In genomic region chr7:41641006-41641714, GRCh38 we compare ENCODE assay signal across 34 cellular contexts.
A peak's percentile ranks its signal among the peaks of the same experiment; 100 is the strongest.
DNase-seq lines count a peak whose midpoint lies in the region; ATAC-seq and TF ChIP-seq lines count a peak whose summit lies in the region.
"Had no signal": no experiment of that assay in that cellular context is flagged by ENCODE, and none has a peak within 500 bp of the region (broad histone marks: within the 10 kb centered on the region; RNA-seq: fewer than 3 reads in every experiment).

No MANE protein-coding gene starts in this region.

- peaks cover 10% of the 10 kb centered on the region for H3K4me1 Mint-ChIP-seq in chondrocyte (ENCODE audit: low read depth)
- H3K4me1 Mint-ChIP-seq in nephron: peaks cover 12% of the 10 kb centered on the region
- H3K4me1 Mint-ChIP-seq: activated naive CD8-positive, alpha-beta T cell treated with anti-CD3 and anti-CD28 coated beads for 36 hours; CD14-positive monocyte; endodermal cell; natural killer cell; stimulated activated naive B cell treated with anti-CD40 and anti-IgM and Interleukin-4, amounts not matched to agents 10 μg/mL and 1 μg/mL and 100 μg/mL, for 72 hours had no signal

- ATAC-seq in SK-N-SH treated with all-trans-retinoic acid at 6 μM for 48 hours: no peak
- ATAC-seq in HG03139 (IDR thresholded peaks at IDR 0.05; ENCODE audit: unreplicated experiment): no peak
- ATAC-seq: foreskin keratinocyte; HepG2; natural killer cell; stimulated activated naive B cell treated with anti-CD40 and anti-IgM and Interleukin-4, amounts not matched to agents 10 μg/mL and 1 μg/mL and 100 μg/mL, for 72 hours had no signal

- POLR2A ChIA-PET in SK-N-SH (lab: Yijun Ruan, JAX): no interaction called here

- no peak for TF ChIP-seq EP300 in SK-N-SH (IDR thresholded peaks at IDR 0.05; ENCODE audit: borderline replicate concordance in 1 of 2, low read depth in 1 of 2, low read length in 1 of 2)

- 79% methylated on average over 8 of the region's 8 CpGs for WGBS in SK-N-SH (ENCODE audit: low lambda C conversion rate)

- CTCF ChIA-PET in SK-N-SH (lab: Yijun Ruan, JAX): interaction anchor here (1.4 kb wide), 1 partner anchor 14 kb away, joined by 3 read pairs; no protein-coding TSS in a partner anchor

- H2AFZ ChIP-seq in SK-N-SH (ENCODE audit: low read depth): peak overlapping the region; percentile 0; the same call in 1 of the 2 replicates

- no peaks in the 10 kb centered on the region for H3K79me2 ChIP-seq in SK-N-SH (ENCODE audit: insufficient read depth)

- H3K4me2 ChIP-seq in SK-N-SH: no peak overlapping the region

- H3K9me2 ChIP-seq in SK-N-SH: no peaks in the 10 kb centered on the region; the same call in 1 of the 2 replicates

- no peaks in the 10 kb centered on the region for H3K36me3 ChIP-seq in SK-N-SH (replicated peaks in 1 of 2; ENCODE audit: control insufficient read depth in 1 of 2, insufficient read depth in 2 of 2, low read length in 1 of 2)
- H3K36me3 ChIP-seq: esophagus muscularis mucosa, heart right ventricle, ovary had no signal

- H4K20me1 ChIP-seq in SK-N-SH (ENCODE audit: insufficient read depth): no peaks in the 10 kb centered on the region

- no peaks in the 10 kb centered on the region for H3K27me3 Mint-ChIP-seq in chondrocyte (ENCODE audit: low read depth)
- no peaks in the 10 kb centered on the region for H3K27me3 Mint-ChIP-seq in nephron (ENCODE audit: low read depth)
- H3K27me3 Mint-ChIP-seq: activated naive CD8-positive, alpha-beta T cell treated with anti-CD3 and anti-CD28 coated beads for 36 hours; dendritic cell treated with granulocyte-macrophage colony-stimulating factor and Interleukin-4, amounts not matched to agents 40 ng/mL and 50 ng/mL, for 4 days had no signal

- H3K9ac ChIP-seq in SK-N-SH: no peak overlapping the region

- in situ Hi-C loops in G401 (cut with HindIII; ENCODE audit: low sequenced_read_pairs): no loop called here

- no peak overlapping the region for H3K4me3 ChIP-seq in SK-N-SH (ENCODE audit: low read depth in 2 of 2, low read length in 1 of 2)
- H3K4me3 ChIP-seq: esophagus muscularis mucosa, heart right ventricle, ovary, skin epidermis had no signal

- no peaks in the 10 kb centered on the region for H3K9me3 ChIP-seq in SK-N-SH
- H3K9me3 ChIP-seq: Caco-2, esophagus muscularis mucosa, heart right ventricle, ovary had no signal

- TF ChIP-seq RAD21 in SK-N-SH (IDR thresholded peaks at IDR 0.05; ENCODE audit: low read length): no peak

- H3K9me3 Mint-ChIP-seq in chondrocyte (ENCODE audit: low read depth): no peaks in the 10 kb centered on the region
- H3K9me3 Mint-ChIP-seq in nephron: peaks cover 5% of the 10 kb centered on the region
- H3K9me3 Mint-ChIP-seq: activated naive CD8-positive, alpha-beta T cell treated with anti-CD3 and anti-CD28 coated beads for 36 hours; dendritic cell treated with granulocyte-macrophage colony-stimulating factor and Interleukin-4, amounts not matched to agents 40 ng/mL and 50 ng/mL, for 4 days; endodermal cell had no signal

- no peak overlapping the region for H3K27ac ChIP-seq in SK-N-SH (ENCODE audit: low read depth in 2 of 2, low read length in 1 of 2)
- H3K27ac ChIP-seq: esophagus muscularis mucosa, foreskin keratinocyte, heart right ventricle, HL-60, ovary, skin epidermis had no signal

- H3F3A ChIP-seq in SK-N-SH (replicated peaks; ENCODE audit: insufficient read depth): peaks cover 6% of the 10 kb centered on the region

- H3K27me3 ChIP-seq in SK-N-SH (ENCODE audit: insufficient read depth): no peaks in the 10 kb centered on the region
- H3K27me3 ChIP-seq: esophagus muscularis mucosa, foreskin keratinocyte, heart right ventricle, ovary had no signal

- H3K36me3 Mint-ChIP-seq in chondrocyte (ENCODE audit: low read depth): no peaks in the 10 kb centered on the region
- H3K36me3 Mint-ChIP-seq in nephron (ENCODE audit: low read depth): no peaks in the 10 kb centered on the region
- H3K36me3 Mint-ChIP-seq: activated naive CD8-positive, alpha-beta T cell treated with anti-CD3 and anti-CD28 coated beads for 36 hours; CD14-positive monocyte; natural killer cell; stimulated activated naive B cell treated with anti-CD40 and anti-IgM and Interleukin-4, amounts not matched to agents 10 μg/mL and 1 μg/mL and 100 μg/mL, for 72 hours had no signal

- TF ChIP-seq CTCF in SK-N-SH (IDR thresholded peaks at IDR 0.05) (no peak), chondrocyte (IDR thresholded peaks at IDR 0.05) (no peak), nephron (IDR thresholded peaks at IDR 0.05; ENCODE audit: unreplicated experiment in 3 of 3) (no peak), GM10266 (IDR thresholded peaks at IDR 0.05; ENCODE audit: control insufficient read depth, insufficient read depth, low read depth, missing control alignments) (no peak)

- no peaks in the 10 kb centered on the region for H3K4me1 ChIP-seq in SK-N-SH (ENCODE audit: control insufficient read depth in 1 of 2, insufficient read depth in 2 of 2, low read depth in 1 of 2, low read length in 1 of 2)
- H3K4me1 ChIP-seq: Caco-2, esophagus muscularis mucosa, foreskin keratinocyte, heart right ventricle had no signal

- H3K27ac Mint-ChIP-seq in chondrocyte (ENCODE audit: unreplicated experiment) (peak overlapping the region; percentile 45), nephron (peak overlapping the region; percentile 55 to 74 (median 62))
- H3K27ac Mint-ChIP-seq: activated naive CD8-positive, alpha-beta T cell treated with anti-CD3 and anti-CD28 coated beads for 36 hours; dendritic cell treated with granulocyte-macrophage colony-stimulating factor and Interleukin-4, amounts not matched to agents 40 ng/mL and 50 ng/mL, for 4 days; endodermal cell; natural killer cell; stimulated activated naive B cell treated with anti-CD40 and anti-IgM and Interleukin-4, amounts not matched to agents 10 μg/mL and 1 μg/mL and 100 μg/mL, for 72 hours had no signal

- DNase-seq in SK-N-SH (no peak), chondrocyte (ENCODE audit: low spot score) (no peak), GM10266 (ENCODE audit: extremely low spot score) (no peak), G401 (ENCODE audit: low spot score) (no peak), iPS-NIHi7 (ENCODE audit: extremely low spot score) (no peak)
- DNase-seq: 8988T; activated CD4-positive, alpha-beta T cell treated with anti-CD3 and anti-CD28 coated beads, Interleukin-2, amount 50 U/mL, for 1 hour; activated CD4-positive, CD25-positive, alpha-beta regulatory T cell; activated gamma-delta T cell; activated naive CD8-positive, alpha-beta T cell treated with anti-CD3 and anti-CD28 coated beads for 36 hours; activated T-cell treated with anti-CD3 and anti-CD28 coated beads, Interleukin-2, amount 50 U/mL, for 1 hour; anterior cingulate cortex; Caco-2; caudate nucleus; endodermal cell; foreskin keratinocyte; GOT3; heart right ventricle; natural killer cell; NCI-H146; NCI-H2107; ovary; stimulated activated naive B cell treated with anti-CD40 and anti-IgM and Interleukin-4, amounts not matched to agents 10 μg/mL and 1 μg/mL and 100 μg/mL, for 72 hours; substantia nigra; trophoblast cell had no signal

- H3K4me3 Mint-ChIP-seq in chondrocyte (ENCODE audit: unreplicated experiment) (peak overlapping the region; percentile 28), nephron (peak overlapping the region in 1 of 3 experiments; percentile 40)
- H3K4me3 Mint-ChIP-seq: activated naive CD8-positive, alpha-beta T cell treated with anti-CD3 and anti-CD28 coated beads for 36 hours; dendritic cell treated with granulocyte-macrophage colony-stimulating factor and Interleukin-4, amounts not matched to agents 40 ng/mL and 50 ng/mL, for 4 days; endodermal cell; natural killer cell; stimulated activated naive B cell treated with anti-CD40 and anti-IgM and Interleukin-4, amounts not matched to agents 10 μg/mL and 1 μg/mL and 100 μg/mL, for 72 hours had no signal

TF ChIP-seq in SK-N-SH, 30 proteins besides CTCF, POLR2A, EP300 and RAD21 (continues in another document):
- TF ChIP-seq FOXM1 (IDR thresholded peaks at IDR 0.05; ENCODE audit: low read depth) (no peak), USF1 (IDR thresholded peaks at IDR 0.05; ENCODE audit: borderline replicate concordance, low read depth) (no peak), NFIC (IDR thresholded peaks at IDR 0.05; ENCODE audit: borderline replicate concordance) (no peak), PBX3 (IDR thresholded peaks at IDR 0.05) (no peak)

TF ChIP-seq in SK-N-SH treated with all-trans-retinoic acid at 6 μM for 48 hours, 23 proteins besides CTCF, POLR2A, EP300 and RAD21 (continues in another document):
- TF ChIP-seq CSRNP3 (CRISPR knock-in tag; IDR thresholded peaks at IDR 0.05) (no peak), CREB5 (CRISPR knock-in tag; IDR thresholded peaks at IDR 0.05; ENCODE audit: low read depth) (no peak), TOX (CRISPR knock-in tag; IDR thresholded peaks at IDR 0.05; ENCODE audit: borderline replicate concordance) (no peak), ISL1 (CRISPR knock-in tag; IDR thresholded peaks at IDR 0.05) (no peak), ZNF8 (CRISPR knock-in tag; IDR thresholded peaks at IDR 0.05) (no peak), BACH2 (CRISPR knock-in tag; IDR thresholded peaks at IDR 0.05; ENCODE audit: borderline replicate concordance) (no peak), OSR1 (CRISPR knock-in tag; IDR thresholded peaks at IDR 0.05) (no peak), ZNF565 (CRISPR knock-in tag; conservative IDR thresholded peaks at IDR 0.05; ENCODE audit: low read depth) (no peak), ARNTL (CRISPR knock-in tag; IDR thresholded peaks at IDR 0.05; ENCODE audit: borderline replicate concordance, low read depth) (no peak), ZNF70 (CRISPR knock-in tag; IDR thresholded peaks at IDR 0.05) (no peak)
